28 cellular contexts compared by ENCODE assay signal in genomic region chr5:92665506-92665905, GRCh38.
"Had no signal": no experiment of that assay in that cellular context is flagged by ENCODE, and none has a peak within 500 bp of the region (broad histone marks: within the 10 kb centered on the region; RNA-seq: fewer than 3 reads in every experiment).

No MANE protein-coding gene starts in this region.

- H3K9me3 ChIP-seq: ovary, psoas muscle, right lobe of liver, sigmoid colon, stomach, thoracic aorta, thyroid gland, tibial nerve, upper lobe of left lung, vagina had no signal

- H2AFZ ChIP-seq: parathyroid adenoma had no signal

- H3K36me3 Mint-ChIP-seq: natural killer cell treated with Interleukin-12 subunit alpha and Interleukin-12 subunit beta and Interleukin-15 and Interleukin-18, amount 100 ng/mL, for 72 hours; stimulated activated effector memory CD8-positive, alpha-beta T cell treated with anti-CD3 and anti-CD28 coated beads, Interleukin-12 subunit alpha, Interleukin-12 subunit beta, amount 100 ng/mL, for 72 hours; stimulated activated naive B cell treated with anti-CD40 and anti-IgM and Interleukin-4, amounts not matched to agents 10 μg/mL and 1 μg/mL and 100 μg/mL, for 72 hours had no signal

- H3K4me1 ChIP-seq: parathyroid adenoma, psoas muscle, right lobe of liver, sigmoid colon, thyroid gland, tibial nerve, upper lobe of left lung, vagina had no signal

- H3K9ac ChIP-seq: parathyroid adenoma had no signal

- H3K27ac ChIP-seq: ovary, parathyroid adenoma, psoas muscle, right lobe of liver, sigmoid colon, stomach, thoracic aorta, thyroid gland, tibial nerve, upper lobe of left lung, vagina had no signal

- H3K4me3 Mint-ChIP-seq: natural killer cell treated with Interleukin-12 subunit alpha and Interleukin-12 subunit beta and Interleukin-15 and Interleukin-18, amount 100 ng/mL, for 72 hours; nephron progenitor cell; neural crest cell; stimulated activated effector memory CD8-positive, alpha-beta T cell treated with anti-CD3 and anti-CD28 coated beads, Interleukin-12 subunit alpha, Interleukin-12 subunit beta, amount 100 ng/mL, for 72 hours; stimulated activated naive B cell treated with anti-CD40 and anti-IgM and Interleukin-4, amounts not matched to agents 10 μg/mL and 1 μg/mL and 100 μg/mL, for 72 hours; stimulated activated naive CD8-positive, alpha-beta T cell treated with anti-CD3 and anti-CD28 coated beads, Interleukin-15, Interleukin-2, amounts not matched to agents 100 ng/mL and 50 ng/mL, for 24 hours had no signal

- H3K27me3 ChIP-seq: ovary, right lobe of liver, sigmoid colon, stomach, thyroid gland, tibial nerve, upper lobe of left lung, vagina had no signal

- H3K4me3 ChIP-seq: ovary, psoas muscle, right lobe of liver, sigmoid colon, stomach, thoracic aorta, thyroid gland, tibial nerve, upper lobe of left lung, vagina had no signal

- DNase-seq: nephron progenitor cell; occipital lobe; ovary; posterior cingulate gyrus; psoas muscle; right cardiac atrium; right lobe of liver; sigmoid colon; small intestine; stimulated activated CD4-positive, alpha-beta T cell treated with anti-CD3 and anti-CD28 coated beads, Interleukin-15, amount 100 ng/mL, for 24 hours; stimulated activated CD4-positive, alpha-beta T cell treated with anti-CD3 and anti-CD28 coated beads, Interleukin-2, amount 100 ng/mL, for 24 hours; stimulated activated CD4-positive, alpha-beta T cell treated with anti-CD3 and anti-CD28 coated beads, Interleukin-2, amount 100 ng/mL, for 48 hours; stimulated activated CD4-positive, alpha-beta T cell treated with anti-CD3 and anti-CD28 coated beads, Interleukin-4, amount 100 ng/mL, for 24 hours; stimulated activated naive B cell treated with anti-CD40 and anti-IgM and Interleukin-4, amounts not matched to agents 10 μg/mL and 1 μg/mL and 100 μg/mL, for 72 hours; stimulated activated naive CD4-positive, alpha-beta T cell treated with Interleukin-2 at 50 U/mL for 16 hours; stomach; thyroid gland; trophoblast cell; upper lobe of left lung had no signal

- H3K79me2 ChIP-seq: parathyroid adenoma had no signal

- H3K27me3 Mint-ChIP-seq: natural killer cell treated with Interleukin-12 subunit alpha and Interleukin-12 subunit beta and Interleukin-15 and Interleukin-18, amount 100 ng/mL, for 72 hours; progenitor cell of endocrine pancreas; stimulated activated naive B cell treated with anti-CD40 and anti-IgM and Interleukin-4, amounts not matched to agents 10 μg/mL and 1 μg/mL and 100 μg/mL, for 72 hours; stimulated activated naive CD8-positive, alpha-beta T cell treated with anti-CD3 and anti-CD28 coated beads, Interleukin-15, Interleukin-2, amounts not matched to agents 100 ng/mL and 50 ng/mL, for 24 hours had no signal

- H3K4me1 Mint-ChIP-seq: stimulated activated effector memory CD8-positive, alpha-beta T cell treated with anti-CD3 and anti-CD28 coated beads, Interleukin-12 subunit alpha, Interleukin-12 subunit beta, amount 100 ng/mL, for 72 hours; stimulated activated naive B cell treated with anti-CD40 and anti-IgM and Interleukin-4, amounts not matched to agents 10 μg/mL and 1 μg/mL and 100 μg/mL, for 72 hours had no signal

- H3K36me3 ChIP-seq: ovary, right lobe of liver, sigmoid colon, stomach, thoracic aorta, thyroid gland, tibial nerve, upper lobe of left lung, vagina had no signal

- ATAC-seq: natural killer cell treated with Interleukin-12 subunit alpha and Interleukin-12 subunit beta and Interleukin-15 and Interleukin-18, amount 100 ng/mL, for 72 hours; psoas muscle; right cardiac atrium; right lobe of liver; stimulated activated effector memory CD8-positive, alpha-beta T cell treated with anti-CD3 and anti-CD28 coated beads, Interleukin-12 subunit alpha, Interleukin-12 subunit beta, amount 100 ng/mL, for 72 hours; stimulated activated naive B cell treated with anti-CD40 and anti-IgM and Interleukin-4, amounts not matched to agents 10 μg/mL and 1 μg/mL and 100 μg/mL, for 72 hours had no signal

- H3K27ac Mint-ChIP-seq: natural killer cell treated with Interleukin-12 subunit alpha and Interleukin-12 subunit beta and Interleukin-15 and Interleukin-18, amount 100 ng/mL, for 72 hours; nephron progenitor cell; progenitor cell of endocrine pancreas; stimulated activated effector memory CD8-positive, alpha-beta T cell treated with anti-CD3 and anti-CD28 coated beads, Interleukin-12 subunit alpha, Interleukin-12 subunit beta, amount 100 ng/mL, for 72 hours; stimulated activated naive B cell treated with anti-CD40 and anti-IgM and Interleukin-4, amounts not matched to agents 10 μg/mL and 1 μg/mL and 100 μg/mL, for 72 hours; stimulated activated naive CD8-positive, alpha-beta T cell treated with anti-CD3 and anti-CD28 coated beads, Interleukin-15, Interleukin-2, amounts not matched to agents 100 ng/mL and 50 ng/mL, for 24 hours had no signal

- H3K9me3 Mint-ChIP-seq: nephron progenitor cell; stimulated activated naive CD8-positive, alpha-beta T cell treated with anti-CD3 and anti-CD28 coated beads, Interleukin-15, Interleukin-2, amounts not matched to agents 100 ng/mL and 50 ng/mL, for 24 hours had no signal
